Comparison of ENCODE assay signal across 16 cellular contexts in the genomic region with DNA sequence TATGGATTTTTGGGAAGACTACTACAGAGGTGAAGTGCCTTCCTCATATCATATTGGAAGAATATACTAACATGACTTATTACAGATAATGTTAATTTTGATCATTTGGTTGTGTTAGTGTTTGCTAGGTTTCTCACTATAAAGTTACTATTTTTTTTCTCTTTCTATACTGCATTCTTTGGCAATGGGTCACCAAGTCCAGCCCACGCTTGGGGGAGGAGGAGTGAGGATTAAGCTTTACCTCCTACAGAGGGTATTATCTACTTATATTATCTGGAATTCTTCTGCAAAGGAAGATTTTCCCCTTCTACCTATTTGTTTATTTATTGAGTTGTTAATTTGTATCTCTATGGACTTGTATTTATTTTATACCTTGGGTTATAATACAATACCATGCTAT. TPM values are rescaled to one million over a fixed set of nuclear protein-coding genes. Genes with fewer than 3 reads are reported as not detected.
A peak's percentile ranks its signal among the peaks of the same experiment; 100 is the strongest.
DNase-seq lines count a peak whose midpoint lies in the region; TF ChIP-seq lines count a peak whose summit lies in the region.
"Had no signal": no experiment of that assay in that cellular context is flagged by ENCODE, and none has a peak within 500 bp of the region (broad histone marks: within the 10 kb centered on the region; RNA-seq: fewer than 3 reads in every experiment).

No MANE protein-coding gene starts in this region.

- no peaks in the 10 kb centered on the region for H3K36me3 Mint-ChIP-seq in glutamatergic neuron (ENCODE audit: unreplicated experiment)
- H3K36me3 Mint-ChIP-seq: activated naive CD8-positive, alpha-beta T cell treated with anti-CD3 and anti-CD28 coated beads for 36 hours had no signal

- no peak overlapping the region for H3K9ac ChIP-seq in colonic mucosa (ENCODE audit: low read depth in 2 of 2, low read length in 2 of 2)

- H3K4me3 ChIP-seq in ACC112 (ENCODE audit: low read depth, low read length) = no peak overlapping the region; the same call in 1 of the 2 replicates
- H3K4me3 ChIP-seq in astrocyte of the cerebellum (ENCODE audit: low read depth, low read length) = no peak overlapping the region
- H3K4me3 ChIP-seq in colonic mucosa = no peak overlapping the region
- H3K4me3 ChIP-seq: hepatocyte, left ventricle myocardium inferior, suprapubic skin had no signal

- DNase-seq in HS-27A (ENCODE audit: low read depth) = peak; percentile 48
- peak; percentile 1 for DNase-seq in astrocyte of the cerebellum (ENCODE audit: low read depth)
- DNase-seq in iris pigment epithelial cell (ENCODE audit: low read depth) = peak; percentile 68
- DNase-seq in COLO829 (ENCODE audit: low spot score) = no peak
- DNase-seq in glutamatergic neuron = no peak
- DNase-seq in activated CD4-positive, alpha-beta T cell treated with anti-CD3 and anti-CD28 coated beads, Interleukin-2, amount 50 U/mL, for 4 hours = no peak
- no peak for DNase-seq in colonic mucosa
- DNase-seq: activated CD4-positive, alpha-beta T cell treated with anti-CD3 and anti-CD28 coated beads, Interleukin-2, amount 50 U/mL, for 1 hour; activated naive CD8-positive, alpha-beta T cell treated with anti-CD3 and anti-CD28 coated beads for 36 hours; activated T-cell treated with anti-CD3 and anti-CD28 coated beads, Interleukin-2, amount 50 U/mL, for 4 hours; left ventricle myocardium inferior; NCI-H1417; posterior cingulate gyrus had no signal

- in situ Hi-C loops in astrocyte of the cerebellum (cut with HindIII; ENCODE audit: low sequenced_read_pairs) = no loop called here

- no peaks in the 10 kb centered on the region for H3K9me3 ChIP-seq in colonic mucosa
- H3K9me3 ChIP-seq: suprapubic skin had no signal

- H3K36me3 ChIP-seq in ACC112 (ENCODE audit: insufficient read depth, low read length) = no peaks in the 10 kb centered on the region
- H3K36me3 ChIP-seq in colonic mucosa = no peaks in the 10 kb centered on the region
- H3K36me3 ChIP-seq: left ventricle myocardium inferior, suprapubic skin had no signal

- intact Hi-C loops in colonic mucosa (cut with DNase I) = no loop called here

- peaks cover 22% of the 10 kb centered on the region for H3K4me1 Mint-ChIP-seq in glutamatergic neuron (ENCODE audit: low read depth, unreplicated experiment)
- H3K4me1 Mint-ChIP-seq: activated naive CD8-positive, alpha-beta T cell treated with anti-CD3 and anti-CD28 coated beads for 36 hours had no signal

- H3K27ac ChIP-seq in ACC112 (ENCODE audit: low read depth, low read length) (peak overlapping the region; percentile 92), colonic mucosa (no peak overlapping the region)
- H3K27ac ChIP-seq: hepatocyte, left ventricle myocardium inferior, suprapubic skin had no signal

- H3K4me1 ChIP-seq in ACC112 (ENCODE audit: control insufficient read depth, insufficient read depth, low read length, unreplicated experiment) (peaks cover 35% of the 10 kb centered on the region), colonic mucosa (no peaks in the 10 kb centered on the region)
- H3K4me1 ChIP-seq: left ventricle myocardium inferior, suprapubic skin had no signal

- H2AFZ ChIP-seq in ACC112 (ENCODE audit: low read length, unreplicated experiment) = no peak overlapping the region
- H2AFZ ChIP-seq: hepatocyte had no signal

- TF ChIP-seq CTCF in astrocyte of the cerebellum (IDR thresholded peaks at IDR 0.05; ENCODE audit: low read depth, low read length, missing control alignments) (no peak), glutamatergic neuron (IDR thresholded peaks at IDR 0.05; ENCODE audit: partially characterized antibody, unreplicated experiment) (no peak), colonic mucosa (IDR thresholded peaks at IDR 0.05) (no peak)

- no peaks in the 10 kb centered on the region for H3K9me3 Mint-ChIP-seq in glutamatergic neuron (ENCODE audit: unreplicated experiment)
- H3K9me3 Mint-ChIP-seq: activated naive CD8-positive, alpha-beta T cell treated with anti-CD3 and anti-CD28 coated beads for 36 hours had no signal

- peaks cover 12% of the 10 kb centered on the region for H3K79me2 ChIP-seq in ACC112 (ENCODE audit: control insufficient read depth, insufficient read depth, low read length, unreplicated experiment)
- H3K79me2 ChIP-seq: hepatocyte had no signal

- no peak overlapping the region for H3K27ac Mint-ChIP-seq in glutamatergic neuron (ENCODE audit: unreplicated experiment)
- H3K27ac Mint-ChIP-seq: activated naive CD8-positive, alpha-beta T cell treated with anti-CD3 and anti-CD28 coated beads for 36 hours had no signal

- H3K27me3 Mint-ChIP-seq in glutamatergic neuron (ENCODE audit: unreplicated experiment) = no peaks in the 10 kb centered on the region
- H3K27me3 Mint-ChIP-seq: activated naive CD8-positive, alpha-beta T cell treated with anti-CD3 and anti-CD28 coated beads for 36 hours had no signal

- no peak overlapping the region for H3K4me3 Mint-ChIP-seq in glutamatergic neuron (ENCODE audit: unreplicated experiment)
- H3K4me3 Mint-ChIP-seq: activated naive CD8-positive, alpha-beta T cell treated with anti-CD3 and anti-CD28 coated beads for 36 hours; activated T-cell treated with anti-CD3 and anti-CD28 coated beads, Interleukin-2, amount 50 U/mL, for 4 hours had no signal

- H3K27me3 ChIP-seq in ACC112 (ENCODE audit: insufficient read depth, low read length) (no peaks in the 10 kb centered on the region), colonic mucosa (no peaks in the 10 kb centered on the region)
- H3K27me3 ChIP-seq: hepatocyte, suprapubic skin had no signal

RNA-seq across cellular contexts. Expression of a gene that starts 31.5 kb away (rescaled TPM):
- total RNA-seq in glutamatergic neuron (ENCODE audit: unreplicated experiment) = 47.6 TPM
- total RNA-seq in colonic mucosa = 1 to 10 TPM; 4.2 to 10.0 TPM

Comparison
In these comparisons a context has a peak if more than half of its experiments do, and no peak if none do; other contexts are left out.
1. DNase-seq: peak in HS-27A (single experiment), astrocyte of the cerebellum (single experiment) and iris pigment epithelial cell (single experiment); none in COLO829 (single experiment), glutamatergic neuron (single experiment), activated CD4-positive, alpha-beta T cell treated with anti-CD3 and anti-CD28 coated beads, Interleukin-2, amount 50 U/mL, for 4 hours (0 of 2) and colonic mucosa (single experiment).